ENCODE assay signal across 15 cellular contexts in the genomic region with DNA sequence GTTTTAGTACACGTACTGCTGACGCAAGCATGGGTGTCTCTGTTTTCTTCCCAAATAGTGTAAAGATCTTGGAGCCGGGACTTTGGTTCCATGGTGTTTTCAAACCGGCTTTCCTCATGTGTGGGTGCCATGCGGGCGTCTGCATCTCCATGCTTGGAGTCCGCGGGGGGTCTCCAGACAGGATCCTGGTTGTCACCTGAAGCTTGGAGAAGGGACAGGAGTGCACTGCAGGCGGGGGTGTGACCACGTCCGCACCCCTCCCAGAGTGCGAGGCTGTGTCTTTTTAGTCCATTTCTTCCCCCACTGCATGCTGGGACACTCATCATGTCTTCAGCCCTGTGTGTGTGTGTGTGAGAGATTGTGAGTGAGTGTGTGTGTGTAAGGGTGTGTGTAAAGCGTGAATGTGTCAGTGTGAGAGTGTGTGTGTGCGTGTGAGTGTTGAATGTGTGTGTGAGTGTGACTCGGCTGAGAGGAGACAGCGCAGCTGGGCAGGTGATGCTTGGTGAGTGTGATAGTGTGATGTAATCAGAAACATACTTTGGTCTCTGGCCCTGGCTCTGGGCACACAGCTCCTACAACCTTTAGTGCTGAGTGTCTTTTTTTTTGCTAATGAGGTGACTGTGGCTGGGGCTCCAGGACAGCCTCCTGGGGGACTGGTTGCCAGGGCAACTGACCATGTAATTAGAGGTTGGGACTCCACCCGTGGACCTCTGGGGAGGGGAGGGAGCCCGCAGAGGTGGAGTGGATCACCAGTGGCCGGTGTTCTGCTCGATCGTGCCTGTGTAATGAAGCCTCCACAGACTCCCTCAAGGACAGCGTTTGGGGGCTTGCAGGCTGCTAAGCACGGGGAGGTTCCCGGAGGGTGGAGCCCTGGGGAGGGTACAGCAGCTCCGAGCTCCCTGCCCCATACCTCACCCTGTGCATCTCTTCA. TPM values are rescaled to one million over a fixed set of nuclear protein-coding genes. Genes with fewer than 3 reads are reported as not detected.
A peak's percentile ranks its signal among the peaks of the same experiment; 100 is the strongest.
DNase-seq lines count a peak whose midpoint lies in the region; ATAC-seq, FAIRE-seq and TF ChIP-seq lines count a peak whose summit lies in the region.
"Had no signal": no experiment of that assay in that cellular context is flagged by ENCODE, and none has a peak within 500 bp of the region (broad histone marks: within the 10 kb centered on the region; RNA-seq: fewer than 3 reads in every experiment).

No MANE protein-coding gene starts in this region.

- H3K23me2 ChIP-seq in H9 (ENCODE audit: insufficient read length, low read depth, low read length, poor library complexity, severe bottlenecking): no peaks in the 10 kb centered on the region
- H3K23me2 ChIP-seq in H1 (ENCODE audit: low read depth, low read length): peaks cover 8% of the 10 kb centered on the region

- TF ChIP-seq POLR2A in H1 (IDR thresholded peaks at IDR 0.05; ENCODE audit: control extremely low read depth in 1 of 2, low read depth in 2 of 2, low read length in 2 of 2) (no peak), gastrocnemius medialis (IDR thresholded peaks at IDR 0.05) (no peak), adrenal gland (IDR thresholded peaks at IDR 0.05) (no peak)

- no peak overlapping the region for H2BK120ac ChIP-seq in H9 (ENCODE audit: low read depth, low read length, poor library complexity, severe bottlenecking)
- no peak overlapping the region for H2BK120ac ChIP-seq in H1 (replicated peaks; ENCODE audit: low read depth, low read length)

- no TSS peak for BruUV-seq in MCF 10A (replicated peaks; lab: Mats Ljungman, UMichigan)

- H3K14ac ChIP-seq in H9 (ENCODE audit: insufficient read depth, low read length) (no peak overlapping the region; the same call in 1 of the 2 replicates), H1 (ENCODE audit: insufficient read length) (no peak overlapping the region)

- H2BK20ac ChIP-seq in H9 (ENCODE audit: low read depth, low read length, poor library complexity, severe bottlenecking) (no peak overlapping the region), H1 (ENCODE audit: low read length) (peak overlapping the region; percentile 98)

- H4K5ac ChIP-seq in H9 (ENCODE audit: insufficient read length, low read depth, low read length): no peak overlapping the region
- H4K5ac ChIP-seq in H1 (ENCODE audit: insufficient read length, low read depth, low read length): no peak overlapping the region

- H2BK5ac ChIP-seq in H9 (ENCODE audit: insufficient read length, low read length): no peak overlapping the region
- peak overlapping the region; percentile 84 for H2BK5ac ChIP-seq in H1 (ENCODE audit: low read depth, low read length)

- H3K27me3 ChIP-seq in H9 (ENCODE audit: insufficient read depth, low read length) (no peaks in the 10 kb centered on the region), H1 (replicated peaks in 1 of 4; ENCODE audit: control insufficient read depth in 3 of 4, extremely low read depth in 1 of 4, insufficient read depth in 3 of 4, low read length in 3 of 4) (peaks cover 0 to 4% (median 0%) of the 10 kb centered on the region in 4 experiments; a peak in 2 of 7 replicates), gastrocnemius medialis (no peaks in the 10 kb centered on the region), adrenal gland (no peaks in the 10 kb centered on the region)
- H3K27me3 ChIP-seq: Peyer's patch, uterus had no signal

- no peaks in the 10 kb centered on the region for H3K79me1 ChIP-seq in H9 (ENCODE audit: insufficient read depth, low read depth, low read length, poor library complexity, severe bottlenecking)
- peaks cover 2% of the 10 kb centered on the region; the same call in 1 of the 2 replicates for H3K79me1 ChIP-seq in H1 (ENCODE audit: low read depth, low read length)

- H3K27ac ChIP-seq in H9 (ENCODE audit: insufficient read length, low read depth, low read length) (no peak overlapping the region), H1 (ENCODE audit: low read depth, low read length) (no peak overlapping the region), gastrocnemius medialis (peak overlapping the region in 1 of 4 donors; percentile 39), adrenal gland (no peak overlapping the region)
- H3K27ac ChIP-seq: Peyer's patch, uterus had no signal

- no peaks in the 10 kb centered on the region for H4K20me1 ChIP-seq in H9 (ENCODE audit: control insufficient read depth, insufficient read depth, insufficient read length)
- H4K20me1 ChIP-seq in H1 (replicated peaks in 1 of 2; ENCODE audit: control insufficient read depth in 1 of 2, insufficient read depth in 2 of 2, low read length in 2 of 2): peaks cover 0 to 2% of the 10 kb centered on the region in 2 experiments

- H3K4me1 ChIP-seq in H9 (ENCODE audit: insufficient read depth, low read length): peaks cover 3% of the 10 kb centered on the region; the same call in 1 of the 2 replicates
- H3K4me1 ChIP-seq in H1 (replicated peaks in 1 of 4; ENCODE audit: control insufficient read depth in 3 of 4, insufficient read depth in 4 of 4, low read length in 3 of 4): peaks cover 3 to 26% (median 14%) of the 10 kb centered on the region in 4 experiments
- H3K4me1 ChIP-seq in gastrocnemius medialis: peaks cover 76 to 77% of the 10 kb centered on the region in 2 donors
- peaks cover 0 to 8% of the 10 kb centered on the region in 2 donors for H3K4me1 ChIP-seq in adrenal gland (replicated peaks in 1 of 2)

- H3K4me1 Mint-ChIP-seq in activated CD8-positive, alpha-beta T cell treated with anti-CD3 and anti-CD28 coated beads for 36 hours (ENCODE audit: low read depth): peaks cover 60% of the 10 kb centered on the region
- peaks cover 69% of the 10 kb centered on the region for H3K4me1 Mint-ChIP-seq in activated CD8-positive, alpha-beta T cell treated with anti-CD3 and anti-CD28 coated beads, Interleukin-2, amount 10 ng/mL, durations not matched to agents 7 days and 5 days (ENCODE audit: low read depth)
- H3K4me1 Mint-ChIP-seq in H9 (peaks cover 42 to 51% of the 10 kb centered on the region in 2 experiments), MCF 10A (ENCODE audit: insufficient read depth, unreplicated experiment) (peaks cover 24% of the 10 kb centered on the region)

- H3K9ac ChIP-seq in H9 (ENCODE audit: extremely low read depth, insufficient read length, low read length) (no peak overlapping the region), H1 (replicated peaks in 1 of 4; ENCODE audit: extremely low read depth in 1 of 4, low read depth in 3 of 4, low read length in 3 of 4) (peak overlapping the region in 1 of 4 experiments; percentile 50; a peak in 2 of 7 replicates)

- H3K27ac Mint-ChIP-seq in activated CD8-positive, alpha-beta T cell treated with anti-CD3 and anti-CD28 coated beads for 36 hours: peak overlapping the region; percentile 13
- H3K27ac Mint-ChIP-seq in activated CD8-positive, alpha-beta T cell treated with anti-CD3 and anti-CD28 coated beads, Interleukin-2, amount 10 ng/mL, durations not matched to agents 7 days and 5 days: no peak overlapping the region
- H3K27ac Mint-ChIP-seq in H9 (peak overlapping the region in 2 of 3 experiments; percentile 0 to 1; a peak in 1 of 7 replicates), MCF 10A (ENCODE audit: low read depth, unreplicated experiment) (no peak overlapping the region)

- H3K79me2 ChIP-seq in H9 (ENCODE audit: insufficient read depth, low read length) (no peaks in the 10 kb centered on the region), H1 (ENCODE audit: control insufficient read depth in 1 of 2, insufficient read depth in 2 of 2, low read length in 2 of 2) (no peaks in the 10 kb centered on the region)

- H3K36me3 ChIP-seq in H1 (ENCODE audit: control insufficient read depth in 2 of 4, insufficient read depth in 4 of 4, low read length in 3 of 4) (no peaks in the 10 kb centered on the region), gastrocnemius medialis (no peaks in the 10 kb centered on the region), adrenal gland (replicated peaks in 1 of 2) (no peaks in the 10 kb centered on the region)
- H3K36me3 ChIP-seq: Peyer's patch, uterus had no signal

- no peak for TF ChIP-seq EP300 in H1 (IDR thresholded peaks at IDR 0.05; ENCODE audit: borderline replicate concordance in 1 of 2, low read depth in 2 of 2, low read length in 2 of 2)

- H3K18ac ChIP-seq in H9 (ENCODE audit: insufficient read length, low read depth, low read length) (no peak overlapping the region), H1 (ENCODE audit: extremely low read depth, low read length) (peak overlapping the region; percentile 90)

- H3K36me3 Mint-ChIP-seq in activated CD8-positive, alpha-beta T cell treated with anti-CD3 and anti-CD28 coated beads for 36 hours (ENCODE audit: low read depth): peaks cover 19% of the 10 kb centered on the region
- H3K36me3 Mint-ChIP-seq in activated CD8-positive, alpha-beta T cell treated with anti-CD3 and anti-CD28 coated beads, Interleukin-2, amount 10 ng/mL, durations not matched to agents 7 days and 5 days (ENCODE audit: low read depth): peaks cover 21% of the 10 kb centered on the region
- H3K36me3 Mint-ChIP-seq in H9 (ENCODE audit: insufficient read depth in 1 of 3, low read depth in 3 of 3): peaks cover 0 to 2% (median 0%) of the 10 kb centered on the region in 3 experiments; a peak in 1 of 7 replicates
- peaks cover 28% of the 10 kb centered on the region for H3K36me3 Mint-ChIP-seq in MCF 10A (ENCODE audit: insufficient read depth, unreplicated experiment)

- intact Hi-C loops in activated CD8-positive, alpha-beta T cell treated with anti-CD3 and anti-CD28 coated beads for 36 hours (cut with micrococcal nuclease): loop anchor here (5.0 to 10.0 kb wide), 2 partner anchors 38 to 55 kb away; partner anchors contain the start of gene AGPAT3
- intact Hi-C loops in gastrocnemius medialis (cut with DNase I; ENCODE audit: low total_unique reads) (no loop called here), MCF 10A (cut with micrococcal nuclease) (no loop called here), adrenal gland (cut with DNase I) (no loop called here)

- no peaks in the 10 kb centered on the region for H3K9me3 ChIP-seq in H9 (ENCODE audit: control insufficient read depth, low read depth, low read length)
- H3K9me3 ChIP-seq in H1 (ENCODE audit: insufficient read depth in 2 of 2, low read depth in 1 of 2, low read length in 1 of 2): no peaks in the 10 kb centered on the region
- H3K9me3 ChIP-seq in gastrocnemius medialis: no peaks in the 10 kb centered on the region
- H3K9me3 ChIP-seq in adrenal gland (replicated peaks in 1 of 3): no peaks in the 10 kb centered on the region
- H3K9me3 ChIP-seq: Peyer's patch, uterus had no signal

- H2AK5ac ChIP-seq in H9 (ENCODE audit: insufficient read length, low read length): no peak overlapping the region
- peak overlapping the region; percentile 99; the same call in 1 of the 2 replicates for H2AK5ac ChIP-seq in H1 (ENCODE audit: low read depth, low read length)

- no peak for TF ChIP-seq CTCF in activated CD8-positive, alpha-beta T cell treated with anti-CD3 and anti-CD28 coated beads for 36 hours (IDR thresholded peaks at IDR 0.05)
- TF ChIP-seq CTCF in H9 (conservative IDR thresholded peaks at IDR 0.05): no peak
- TF ChIP-seq CTCF in H1 (IDR thresholded peaks at IDR 0.05; ENCODE audit: control extremely low read depth in 1 of 3, insufficient read depth in 1 of 3, low read depth in 1 of 3, low read length in 3 of 3): no peak
- no peak for TF ChIP-seq CTCF in gastrocnemius medialis (IDR thresholded peaks at IDR 0.05 in 4 of 5, conservative IDR thresholded peaks at IDR 0.05 in 1 of 5)
- TF ChIP-seq CTCF in MCF 10A (IDR thresholded peaks at IDR 0.05; ENCODE audit: unreplicated experiment): no peak
- TF ChIP-seq CTCF in adrenal gland (IDR thresholded peaks at IDR 0.05): no peak

- H2BK12ac ChIP-seq in H9 (ENCODE audit: insufficient read length, low read depth, low read length) (no peak overlapping the region), H1 (ENCODE audit: low read depth, low read length) (peak overlapping the region; percentile 91; the same call in 1 of the 2 replicates)

- no peak for ATAC-seq in activated CD8-positive, alpha-beta T cell treated with anti-CD3 and anti-CD28 coated beads for 36 hours
- ATAC-seq in activated CD8-positive, alpha-beta T cell treated with anti-CD3 and anti-CD28 coated beads, Interleukin-2, amount 10 ng/mL, durations not matched to agents 7 days and 5 days: no peak
- peak; percentile 34 to 55 for ATAC-seq in gastrocnemius medialis

- no peak for TF ChIP-seq RAD21 in H1 (IDR thresholded peaks at IDR 0.05 in 1 of 2, conservative IDR thresholded peaks at IDR 0.05 in 1 of 2; ENCODE audit: low read depth in 2 of 2, low read length in 2 of 2)

- H3K23ac ChIP-seq in H9 (ENCODE audit: insufficient read length, low read depth, low read length): no peak overlapping the region
- no peak overlapping the region for H3K23ac ChIP-seq in H1 (ENCODE audit: insufficient read length)

- no peak for DNase-seq in activated CD8-positive, alpha-beta T cell treated with anti-CD3 and anti-CD28 coated beads for 36 hours
- no peak for DNase-seq in activated CD8-positive, alpha-beta T cell treated with anti-CD3 and anti-CD28 coated beads, Interleukin-2, amount 10 ng/mL, durations not matched to agents 7 days and 5 days
- DNase-seq in H9 (no peak), H1 (ENCODE audit: low read depth in 1 of 2, low spot score in 2 of 2) (peak in 1 of 2 experiments; percentile 45), gastrocnemius medialis (no peak), MCF 10A (ENCODE audit: unreplicated experiment) (no peak), mesenteric fat pad (ENCODE audit: low spot score) (no peak), adrenal gland (no peak)
- DNase-seq: activated CD8-positive, alpha-beta memory T cell treated with anti-CD3 and anti-CD28 coated beads for 24 hours; cortex of kidney; NCI-H345; T-helper 2 cell; uterus had no signal

- H3K4me3 Mint-ChIP-seq in activated CD8-positive, alpha-beta T cell treated with anti-CD3 and anti-CD28 coated beads for 36 hours: no peak overlapping the region
- H3K4me3 Mint-ChIP-seq in activated CD8-positive, alpha-beta T cell treated with anti-CD3 and anti-CD28 coated beads, Interleukin-2, amount 10 ng/mL, durations not matched to agents 7 days and 5 days: no peak overlapping the region
- H3K4me3 Mint-ChIP-seq in H9 (no peak overlapping the region; a peak in 1 of 5 replicates), MCF 10A (ENCODE audit: unreplicated experiment) (no peak overlapping the region)
- H3K4me3 Mint-ChIP-seq: mesothelial cell of epicardium had no signal

- H3K4me2 ChIP-seq in H9 (ENCODE audit: insufficient read depth, insufficient read length, low read length): no peak overlapping the region
- H3K4me2 ChIP-seq in H1 (ENCODE audit: insufficient read depth in 1 of 2, low read depth in 2 of 2, low read length in 2 of 2): peak overlapping the region; percentile 51 to 72; a peak in 3 of 4 replicates

- CTCF ChIA-PET in activated CD8-positive, alpha-beta T cell treated with anti-CD3 and anti-CD28 coated beads for 36 hours (lab: Charles Lee): interaction anchor here (3.3 kb wide), 1 partner anchor 19 kb away, joined by 18 read pairs; no protein-coding TSS in a partner anchor
- CTCF ChIA-PET in activated CD8-positive, alpha-beta T cell treated with anti-CD3 and anti-CD28 coated beads, Interleukin-2, amount 10 ng/mL, durations not matched to agents 7 days and 5 days (lab: Charles Lee): interaction anchor here (1.1 to 3.2 kb wide), 4 partner anchors 18 to 109 kb away, joined by 3 to 21 read pairs (median 6); no protein-coding TSS in a partner anchor
- CTCF ChIA-PET in H1 (lab: Charles Lee; ENCODE audit: partially characterized antibody): interaction anchor here (1.0 to 13.7 kb wide), 3 partner anchors 13 to 19 kb away, joined by 3 to 188 read pairs (median 12); no protein-coding TSS in a partner anchor
- CTCF ChIA-PET in MCF 10A (lab: Yijun Ruan, JAX): no interaction called here

- WGBS in H9 (ENCODE audit: extremely low coverage, insufficient read length, low lambda C conversion rate): 100% methylated on average over 3 of the region's 25 CpGs
- 69 to 100% methylated on average over 1 to 25 of the region's 25 CpGs for WGBS in H1 (ENCODE audit: extremely low coverage in 1 of 2, insufficient coverage in 1 of 2, insufficient read length in 1 of 2, insufficient replicate concordance in 2 of 2, low coverage in 1 of 2, low lambda C conversion rate in 2 of 2, missing lambda C conversion rate in 1 of 2), 2 experiments
- 80 to 81% (median 80%) methylated on average over 14 to 25 of the region's 25 CpGs for WGBS in adrenal gland, 4 donors

- peaks cover 2% of the 10 kb centered on the region for H3K27me3 Mint-ChIP-seq in activated CD8-positive, alpha-beta T cell treated with anti-CD3 and anti-CD28 coated beads for 36 hours
- peaks cover 5% of the 10 kb centered on the region for H3K27me3 Mint-ChIP-seq in activated CD8-positive, alpha-beta T cell treated with anti-CD3 and anti-CD28 coated beads, Interleukin-2, amount 10 ng/mL, durations not matched to agents 7 days and 5 days (ENCODE audit: low read depth)
- peaks cover 10% of the 10 kb centered on the region for H3K27me3 Mint-ChIP-seq in H9 (ENCODE audit: low read depth)
- H3K27me3 Mint-ChIP-seq in MCF 10A (ENCODE audit: insufficient read depth, unreplicated experiment): no peaks in the 10 kb centered on the region

- H3K4me3 ChIP-seq in H1 (ENCODE audit: extremely low read depth in 1 of 4, insufficient read depth in 2 of 4, low read depth in 3 of 4, low read length in 4 of 4) (0 out of 8 replicates have a peak overlapping the region, but pooled peaks of 1 of the 4 experiments have one; percentile 1), gastrocnemius medialis (no peak overlapping the region), adrenal gland (no peak overlapping the region)
- H3K4me3 ChIP-seq: Peyer's patch, uterus had no signal

- H4K91ac ChIP-seq in H9 (ENCODE audit: insufficient read length, low read depth, low read length) (no peak overlapping the region), H1 (replicated peaks; ENCODE audit: insufficient read length, low read length) (peak overlapping the region; percentile 31)

- H4K8ac ChIP-seq in H9 (replicated peaks; ENCODE audit: insufficient read length, low read depth, low read length) (no peak overlapping the region), H1 (ENCODE audit: extremely low read depth, insufficient read depth, low read length) (no peak overlapping the region)

- no peak overlapping the region for H2BK15ac ChIP-seq in H9 (ENCODE audit: low read depth, low read length)
- H2BK15ac ChIP-seq in H1 (ENCODE audit: low read length): peak overlapping the region; percentile 93

- peaks cover 2% of the 10 kb centered on the region for H3K9me3 Mint-ChIP-seq in activated CD8-positive, alpha-beta T cell treated with anti-CD3 and anti-CD28 coated beads for 36 hours
- no peaks in the 10 kb centered on the region for H3K9me3 Mint-ChIP-seq in activated CD8-positive, alpha-beta T cell treated with anti-CD3 and anti-CD28 coated beads, Interleukin-2, amount 10 ng/mL, durations not matched to agents 7 days and 5 days (ENCODE audit: insufficient read depth)
- H3K9me3 Mint-ChIP-seq in H9 (no peaks in the 10 kb centered on the region), MCF 10A (ENCODE audit: unreplicated experiment) (no peaks in the 10 kb centered on the region)
- H3K9me3 Mint-ChIP-seq: mesothelial cell of epicardium had no signal

- H3T11ph ChIP-seq in H9 (ENCODE audit: low read length): no peak overlapping the region

- no peak for FAIRE-seq in H1 (lab: Jason Lieb, UNC)

- POLR2A ChIA-PET in activated CD8-positive, alpha-beta T cell treated with anti-CD3 and anti-CD28 coated beads for 36 hours (lab: Charles Lee): interaction anchor here (1.3 kb wide), 1 partner anchor 16 kb away, joined by 3 read pairs; no protein-coding TSS in a partner anchor
- POLR2A ChIA-PET in activated CD8-positive, alpha-beta T cell treated with anti-CD3 and anti-CD28 coated beads, Interleukin-2, amount 10 ng/mL, durations not matched to agents 7 days and 5 days (lab: Charles Lee): interaction anchor here (1.2 kb wide), 1 partner anchor 91 kb away, joined by 3 read pairs; no protein-coding TSS in a partner anchor
- POLR2A ChIA-PET in H1 (lab: Charles Lee; ENCODE audit: partially characterized antibody): interaction anchor here (1.4 kb wide), 1 partner anchor 107 kb away, joined by 3 read pairs; no protein-coding TSS in a partner anchor
- POLR2A ChIA-PET in MCF 10A (lab: Yijun Ruan, JAX): no interaction called here

- in situ Hi-C loops in gastrocnemius medialis (cut with MboI; ENCODE audit: low sequenced_read_pairs in 4 of 4): no loop called here

- H2AFZ ChIP-seq in H9 (ENCODE audit: low read length) (no peak overlapping the region), H1 (ENCODE audit: low read length) (no peak overlapping the region)

- no peak overlapping the region for H3K56ac ChIP-seq in H9 (ENCODE audit: insufficient read length, low read depth, low read length)
- H3K56ac ChIP-seq in H1 (replicated peaks; ENCODE audit: insufficient read length, low read depth, low read length): no peak overlapping the region

- H3K4ac ChIP-seq in H9 (ENCODE audit: low read depth, low read length) (no peak overlapping the region), H1 (replicated peaks; ENCODE audit: insufficient read length, low read depth, low read length) (no peak overlapping the region)

RNA-seq across cellular contexts. Expression of gene AGPAT3, which starts 55.1 kb away (rescaled TPM):
- 10 to 100 TPM; 59.3 to 62.2 TPM for total RNA-seq in activated CD8-positive, alpha-beta T cell treated with anti-CD3 and anti-CD28 coated beads for 36 hours
- 10 to 100 TPM; 70.4 to 72.5 TPM for total RNA-seq in activated CD8-positive, alpha-beta T cell treated with anti-CD3 and anti-CD28 coated beads, Interleukin-2, amount 10 ng/mL, durations not matched to agents 7 days and 5 days
- total RNA-seq in H9 (2021) (13.0 TPM in 2 replicates), gastrocnemius medialis (100 to 1,000 TPM in 1 of 4 donors, 10 to 100 TPM in 3; 44.2 to 102 (median 59.3) TPM), MCF 10A (2022) (58.3 and 70.6 TPM in 2 replicates), mesenteric fat pad (79.2 TPM), adrenal gland (10 to 100 TPM; 38.5 to 88.9 (median 59.0) TPM)
- total RNA-seq in H1 (2021; fragmentation: NEBNext Ultra II Directional; extraction: Animal tissue kit (Norgen Biotek cat#: 25700)): 5.8 and 5.9 TPM in 2 replicates
- polyA plus RNA-seq in H1 (2011; rRNA removed) (6.7 and 7.3 TPM in 2 replicates), adrenal gland (10 to 100 TPM; 25.3 to 27.8 (median 26.0) TPM)
- polyA plus RNA-seq in H1 (2011; cell fraction: cytosol; rRNA removed): 5.3 TPM
- 8.9 TPM for polyA plus RNA-seq in H1 (2011; cell fraction: nucleus; rRNA removed)
- polyA plus RNA-seq in H1 (2012, experiment 1 of 2): 5.0 to 8.9 TPM (median 7.8 TPM) in 4 replicates
- polyA plus RNA-seq in H1 (2012, experiment 2 of 2): 4.7 TPM
- polyA plus RNA-seq in H1 (2013, experiment 1 of 2): 7.3 TPM
- 8.3 TPM for polyA plus RNA-seq in H1 (2013, experiment 2 of 2)
- 8.1 and 15.0 TPM in 2 replicates for polyA minus RNA-seq in H1 (2011; rRNA and poly(A)+ RNA removed)
- 8.5 TPM for polyA minus RNA-seq in H1 (2011; cell fraction: cytosol; rRNA and poly(A)+ RNA removed)
- 10.8 TPM for polyA minus RNA-seq in H1 (2011; cell fraction: nucleus; rRNA and poly(A)+ RNA removed)

Comparison
In these comparisons a context has a peak if more than half of its experiments do, and no peak if none do; other contexts are left out.
1. H3K27ac Mint-ChIP-seq: peak in activated CD8-positive, alpha-beta T cell treated with anti-CD3 and anti-CD28 coated beads for 36 hours (single experiment) and H9 (2 of 3); none in activated CD8-positive, alpha-beta T cell treated with anti-CD3 and anti-CD28 coated beads, Interleukin-2, amount 10 ng/mL, durations not matched to agents 7 days and 5 days (single experiment) and MCF 10A (single experiment).
2. ATAC-seq: peak in gastrocnemius medialis (2 of 2); none in activated CD8-positive, alpha-beta T cell treated with anti-CD3 and anti-CD28 coated beads for 36 hours (single experiment) and activated CD8-positive, alpha-beta T cell treated with anti-CD3 and anti-CD28 coated beads, Interleukin-2, amount 10 ng/mL, durations not matched to agents 7 days and 5 days (single experiment).